ENCODE assay signal across 16 cellular contexts in genomic region chr1:11413907-11414495, GRCh38.
DNase-seq lines count a peak whose midpoint lies in the region; ATAC-seq and TF ChIP-seq lines count a peak whose summit lies in the region.
"Had no signal": no experiment of that assay in that cellular context is flagged by ENCODE, and none has a peak within 500 bp of the region (broad histone marks: within the 10 kb centered on the region; RNA-seq: fewer than 3 reads in every experiment).

No MANE protein-coding gene starts in this region.

- peaks cover 2% of the 10 kb centered on the region for H3K4me1 ChIP-seq in mesendoderm (ENCODE audit: control insufficient read depth, low read depth, low read length)
- H3K4me1 ChIP-seq: body of pancreas, lower lobe of right lung had no signal

- H3K4ac ChIP-seq in mesendoderm (ENCODE audit: low read depth, low read length) = no peak overlapping the region

- no peak overlapping the region for H3K27ac ChIP-seq in mesendoderm (ENCODE audit: low read depth, low read length)
- H3K27ac ChIP-seq: body of pancreas, lower lobe of right lung had no signal

- peak overlapping the region; percentile 19 for H3K56ac ChIP-seq in mesendoderm (ENCODE audit: low read length)

- H3K79me1 ChIP-seq in mesendoderm (ENCODE audit: low read length) = no peaks in the 10 kb centered on the region

- no peaks in the 10 kb centered on the region for H3K36me3 ChIP-seq in mesendoderm (ENCODE audit: control insufficient read depth, insufficient read depth, low read length)
- H3K36me3 ChIP-seq: lower lobe of right lung had no signal

- no peak overlapping the region for H3K4me3 ChIP-seq in mesendoderm (ENCODE audit: low read length)
- H3K4me3 ChIP-seq: body of pancreas, lower lobe of right lung had no signal

- H2BK120ac ChIP-seq in mesendoderm (ENCODE audit: low read depth, low read length) = no peak overlapping the region

- WGBS in mesendoderm (ENCODE audit: extremely low coverage, insufficient coverage, low lambda C conversion rate) = no CpG with 5 or more reads among the region's 8 CpGs

- H4K5ac ChIP-seq in mesendoderm (ENCODE audit: low read length) = no peak overlapping the region

- H2BK5ac ChIP-seq in mesendoderm (ENCODE audit: low read length) = no peak overlapping the region

- H3K79me2 ChIP-seq in mesendoderm (ENCODE audit: control insufficient read depth, insufficient read depth, low read length) = no peaks in the 10 kb centered on the region

- H3K4me2 ChIP-seq in mesendoderm (ENCODE audit: low read length) = no peak overlapping the region

- peak; percentile 28 for DNase-seq in DMS79 (lab: John Stamatoyannopoulos, UW)
- DNase-seq in NCI-H1105 (lab: John Stamatoyannopoulos, UW) = peak; percentile 45
- DNase-seq in NCI-H82 treated with DMSO at 0.1 percent for 48 hours (lab: John Stamatoyannopoulos, UW; ENCODE audit: unreplicated experiment) = peak; percentile 78
- peak; percentile 52 for DNase-seq in mesendoderm
- DNase-seq in NCI-H2196 treated with DMSO at 0.1 percent for 48 hours (lab: John Stamatoyannopoulos, UW; ENCODE audit: unreplicated experiment) = no peak
- DNase-seq in stimulated activated naive CD8-positive, alpha-beta T cell treated with anti-CD3 and anti-CD28 coated beads, Interleukin-15, Interleukin-2, amounts not matched to agents 100 U/mL and 50 U/mL, for 24 hours = no peak
- DNase-seq in omental fat pad (ENCODE audit: low spot score) = no peak
- no peak for DNase-seq in activated CD4-positive, alpha-beta T cell treated with anti-CD3 and anti-CD28 coated beads, Interleukin-2, amount 50 U/mL, for 4 hours
- DNase-seq: body of pancreas; lower lobe of right lung; MM.1S; stimulated activated CD4-positive, alpha-beta T cell treated with anti-CD3 and anti-CD28 coated beads, Interleukin-1b, Interleukin-23, amount 100 ng/mL, for 48 hours; stimulated activated naive CD8-positive, alpha-beta T cell treated with anti-CD3 and anti-CD28 coated beads, Interleukin-15, amount 100 ng/mL, for 72 hours; T1000 had no signal

- no peak overlapping the region for H2AK5ac ChIP-seq in mesendoderm (ENCODE audit: low read length)

- no peak overlapping the region for H3K23ac ChIP-seq in mesendoderm (ENCODE audit: low read length)

- no peak overlapping the region for H2BK15ac ChIP-seq in mesendoderm (replicated peaks; ENCODE audit: low read depth)

- no peak for ATAC-seq in stimulated activated naive CD8-positive, alpha-beta T cell treated with anti-CD3 and anti-CD28 coated beads, Interleukin-15, Interleukin-2, amounts not matched to agents 100 U/mL and 50 U/mL, for 24 hours
- no peak for ATAC-seq in omental fat pad (ENCODE audit: low FRiP score)
- ATAC-seq: activated CD4-positive, CD25-positive, alpha-beta regulatory T cell treated with anti-CD3 and anti-CD28 coated beads, Interleukin-2, amount 50 U/mL, for 24 hours; body of pancreas; lower lobe of right lung; SK-N-SH treated with all-trans-retinoic acid at 6 μM for 48 hours; stimulated activated naive CD8-positive, alpha-beta T cell treated with anti-CD3 and anti-CD28 coated beads, Interleukin-15, amount 100 ng/mL, for 72 hours had no signal

- TF ChIP-seq CTCF in omental fat pad (IDR thresholded peaks at IDR 0.05) = no peak

- H3K27me3 ChIP-seq in mesendoderm (ENCODE audit: insufficient read depth, low read length, poor library complexity) = no peaks in the 10 kb centered on the region

- H4K8ac ChIP-seq in mesendoderm (ENCODE audit: low read depth, low read length) = no peak overlapping the region

- no peak overlapping the region for H3K18ac ChIP-seq in mesendoderm (ENCODE audit: low read length)

- H3K9ac ChIP-seq in mesendoderm (ENCODE audit: low read length) = no peak overlapping the region

Comparison
In these comparisons a context has a peak if more than half of its experiments do, and no peak if none do; other contexts are left out.
1. DNase-seq: peak in DMS79 (single experiment), NCI-H1105 (single experiment), NCI-H82 treated with DMSO at 0.1 percent for 48 hours (single experiment) and mesendoderm (single experiment); none in NCI-H2196 treated with DMSO at 0.1 percent for 48 hours (single experiment), stimulated activated naive CD8-positive, alpha-beta T cell treated with anti-CD3 and anti-CD28 coated beads, Interleukin-15, Interleukin-2, amounts not matched to agents 100 U/mL and 50 U/mL, for 24 hours (single experiment), omental fat pad (single experiment) and activated CD4-positive, alpha-beta T cell treated with anti-CD3 and anti-CD28 coated beads, Interleukin-2, amount 50 U/mL, for 4 hours (0 of 2).